6 cellular contexts compared by ENCODE assay signal in genomic region chr4:675036-675804, GRCh38. TPM values are rescaled to one million over a fixed set of nuclear protein-coding genes. Genes with fewer than 3 reads are reported as not detected.
DNase-seq lines count a peak whose midpoint lies in the region; ATAC-seq and TF ChIP-seq lines count a peak whose summit lies in the region.

No MANE protein-coding gene starts in this region.

- intact Hi-C loops in sciatic nerve (cut with DNase I): no loop called here

- H3K9ac ChIP-seq in HUES48 (ENCODE audit: low read depth, low read length): peak overlapping the region; percentile 69

- no peaks in the 10 kb centered on the region for H3K9me3 ChIP-seq in CD8-positive, alpha-beta memory T cell (ENCODE audit: low read length)
- H3K9me3 ChIP-seq in HUES48 (ENCODE audit: control insufficient read depth, insufficient read depth, low read length): no peaks in the 10 kb centered on the region
- H3K9me3 ChIP-seq in effector memory CD4-positive, alpha-beta T cell (ENCODE audit: control insufficient read depth, low read length): no peaks in the 10 kb centered on the region

- POLR2A ChIA-PET in CD8-positive, alpha-beta memory T cell (lab: Charles Lee): interaction anchor here (0.8 to 1.5 kb wide), 3 partner anchors 9 to 106 kb away, joined by 3 to 4 read pairs (median 4); no protein-coding TSS in a partner anchor
- POLR2A ChIA-PET in GM10248 (lab: Yijun Ruan, JAX): interaction anchor here (0.5 kb wide), 1 partner anchor 164 kb away, joined by 3 read pairs; no protein-coding TSS in a partner anchor

- H3K4me3 ChIP-seq in CD8-positive, alpha-beta memory T cell (ENCODE audit: low read length): peak overlapping the region; percentile 78
- peak overlapping the region; percentile 76 for H3K4me3 ChIP-seq in HUES48 (ENCODE audit: low read depth, low read length)
- H3K4me3 ChIP-seq in effector memory CD4-positive, alpha-beta T cell (ENCODE audit: insufficient read depth, low read depth, low read length, poor library complexity, severe bottlenecking): peak overlapping the region; percentile 97

- H3K4me3 Mint-ChIP-seq in CD8-positive, alpha-beta memory T cell: peak overlapping the region; percentile 82 to 95 (median 90)

- H3K4me1 ChIP-seq in CD8-positive, alpha-beta memory T cell (ENCODE audit: insufficient read depth, low read length): peaks cover 19% of the 10 kb centered on the region
- peaks cover 10% of the 10 kb centered on the region for H3K4me1 ChIP-seq in HUES48 (ENCODE audit: control insufficient read depth, insufficient read depth, low read length)
- peaks cover 17% of the 10 kb centered on the region for H3K4me1 ChIP-seq in effector memory CD4-positive, alpha-beta T cell (ENCODE audit: control insufficient read depth, insufficient read depth, low read length, poor library complexity, severe bottlenecking)

- peaks cover 17% of the 10 kb centered on the region for H3K36me3 ChIP-seq in CD8-positive, alpha-beta memory T cell (ENCODE audit: insufficient read depth, low read length)
- H3K36me3 ChIP-seq in HUES48 (ENCODE audit: control insufficient read depth, insufficient read depth, low read length): peaks cover 20% of the 10 kb centered on the region
- peaks cover 11% of the 10 kb centered on the region for H3K36me3 ChIP-seq in effector memory CD4-positive, alpha-beta T cell (ENCODE audit: control insufficient read depth, insufficient read depth, low read length)

- peak overlapping the region; percentile 98 for H3K27ac ChIP-seq in CD8-positive, alpha-beta memory T cell (ENCODE audit: low read depth, low read length)
- no peak overlapping the region for H3K27ac ChIP-seq in HUES48 (ENCODE audit: low read depth, low read length)
- peak overlapping the region; percentile 99 for H3K27ac ChIP-seq in effector memory CD4-positive, alpha-beta T cell (ENCODE audit: insufficient read depth, low read length, poor library complexity, severe bottlenecking)

- H3K27ac Mint-ChIP-seq in CD8-positive, alpha-beta memory T cell: peak overlapping the region; percentile 46 to 95 (median 65)

- H3K36me3 Mint-ChIP-seq in CD8-positive, alpha-beta memory T cell: peaks cover 0 to 32% (median 5%) of the 10 kb centered on the region in 3 donors

- CTCF ChIA-PET in CD8-positive, alpha-beta memory T cell (lab: Charles Lee): interaction anchor here (0.8 to 1.4 kb wide), 3 partner anchors 9 to 337 kb away, joined by 3 read pairs; partner anchors contain the start of gene ZNF141
- CTCF ChIA-PET in GM10248 (lab: Yijun Ruan, JAX): interaction anchor here (1.0 to 3.2 kb wide), 6 partner anchors 9 to 66 kb away, joined by 3 to 22 read pairs (median 10); no protein-coding TSS in a partner anchor

- peaks cover 6 to 18% (median 9%) of the 10 kb centered on the region in 3 donors for H3K4me1 Mint-ChIP-seq in CD8-positive, alpha-beta memory T cell

- no peak for DNase-seq in CD8-positive, alpha-beta memory T cell
- no peak for DNase-seq in effector memory CD4-positive, alpha-beta T cell
- DNase-seq in sciatic nerve (ENCODE audit: low spot score) (no peak), GM10248 (ENCODE audit: extremely low spot score) (no peak), NCI-H510A (lab: John Stamatoyannopoulos, UW) (no peak)

- no peaks in the 10 kb centered on the region for H3K9me3 Mint-ChIP-seq in CD8-positive, alpha-beta memory T cell

- ATAC-seq in sciatic nerve: peak; percentile 31

- no peaks in the 10 kb centered on the region for H3K27me3 Mint-ChIP-seq in CD8-positive, alpha-beta memory T cell

- no peak for TF ChIP-seq CTCF in GM10248 (IDR thresholded peaks at IDR 0.05; ENCODE audit: control extremely low read depth, extremely low read depth, low read depth, missing control alignments)

- no peaks in the 10 kb centered on the region for H3K27me3 ChIP-seq in CD8-positive, alpha-beta memory T cell (ENCODE audit: insufficient read depth, low read length, poor library complexity, severe bottlenecking)
- H3K27me3 ChIP-seq in HUES48 (ENCODE audit: control insufficient read depth, insufficient read depth, low read length): no peaks in the 10 kb centered on the region
- H3K27me3 ChIP-seq in effector memory CD4-positive, alpha-beta T cell (replicated peaks; ENCODE audit: control insufficient read depth, insufficient read depth, low read length, poor library complexity, severe bottlenecking): no peaks in the 10 kb centered on the region

RNA-seq across cellular contexts. Expression of gene MYL5, which starts 0.9 kb away (rescaled TPM):
- total RNA-seq in CD8-positive, alpha-beta memory T cell: 10 to 100 TPM; 17.1 to 19.5 TPM
- 5.2 TPM for polyA plus RNA-seq in CD8-positive, alpha-beta memory T cell
- 14.6 TPM for total RNA-seq in sciatic nerve

RNA-seq across cellular contexts. Expression of gene ATP5ME, which starts 1.1 kb away (rescaled TPM):
- 100 to 1,000 TPM; 284 to 291 TPM for total RNA-seq in CD8-positive, alpha-beta memory T cell
- polyA plus RNA-seq in CD8-positive, alpha-beta memory T cell: 441 TPM
- total RNA-seq in sciatic nerve: 174 TPM

RNA-seq across cellular contexts. Expression of gene SLC49A3, which starts 13.7 kb away (rescaled TPM):
- 1 to 10 TPM in 1 of 2 experiments, under 1 TPM in 1; 0.80 to 1.1 TPM for total RNA-seq in CD8-positive, alpha-beta memory T cell
- polyA plus RNA-seq in CD8-positive, alpha-beta memory T cell: 0.52 TPM
- 11.4 TPM for total RNA-seq in sciatic nerve

RNA-seq across cellular contexts. Expression of gene PCGF3, which starts 30.4 kb away (rescaled TPM):
- total RNA-seq in CD8-positive, alpha-beta memory T cell: 10 to 100 TPM; 24.7 to 26.1 TPM
- polyA plus RNA-seq in CD8-positive, alpha-beta memory T cell: 4.8 TPM
- total RNA-seq in sciatic nerve: 50.3 TPM

RNA-seq across cellular contexts. Expression of gene PDE6B, which starts 49.8 kb away (rescaled TPM):
- total RNA-seq in CD8-positive, alpha-beta memory T cell: 10 to 100 TPM in 1 of 2 experiments, 1 to 10 TPM in 1; 9.3 to 10.1 TPM
- 21.5 TPM for polyA plus RNA-seq in CD8-positive, alpha-beta memory T cell
- total RNA-seq in sciatic nerve: 2.5 TPM
